In genomic region chr3:51995346-51996156, GRCh38 we compare ENCODE assay signal across 8 cellular contexts. TPM values are rescaled to one million over a fixed set of nuclear protein-coding genes. Genes with fewer than 3 reads are reported as not detected.
A peak's percentile ranks its signal among the peaks of the same experiment; 100 is the strongest.
DNase-seq lines count a peak whose midpoint lies in the region; ATAC-seq and TF ChIP-seq lines count a peak whose summit lies in the region.

Gene RPL29 (minus strand): TSS chr3:51995895. CDS start chr3:51995461, 434 bp downstream.

- H4K20me1 ChIP-seq in BLaER1: peaks cover 44% of the 10 kb centered on the region

- H3K36me3 ChIP-seq in BLaER1: peaks cover 42% of the 10 kb centered on the region

- TF ChIP-seq CTCF in coronary artery (IDR thresholded peaks at IDR 0.05): no peak

- DNase-seq in GM19240 (ENCODE audit: insufficient read length, low spot score) (peak; percentile 96), NCI-H69 (lab: John Stamatoyannopoulos, UW) (peak; percentile 92), coronary artery (ENCODE audit: low spot score) (peak; percentile 96), left lobe of liver (ENCODE audit: low spot score) (peak; percentile 92)
- peak; percentile 98 for DNase-seq in activated CD4-positive, alpha-beta T cell treated with anti-CD3 and anti-CD28 coated beads, Interleukin-2, amount 10 ng/mL, durations not matched to agents 24 days and 14 days
- DNase-seq in stimulated activated CD4-positive, alpha-beta T cell treated with anti-CD3 and anti-CD28 coated beads, Interleukin-2, amount 100 ng/mL, for 24 hours: peak; percentile 91 to 92

- peak within 1 kb of the TSS; percentile 98 for H3K9ac ChIP-seq in BLaER1

- H3K27ac ChIP-seq in BLaER1: peak within 1 kb of the TSS; percentile 97
- peak within 1 kb of the TSS; percentile 80 to 84 for H3K27ac ChIP-seq in coronary artery

- H3K4me1 Mint-ChIP-seq in activated CD4-positive, alpha-beta T cell treated with anti-CD3 and anti-CD28 coated beads, Interleukin-2, amount 10 ng/mL, durations not matched to agents 24 days and 14 days: peaks cover 20% of the 10 kb centered on the region

- intact Hi-C loops in activated CD4-positive, alpha-beta T cell treated with anti-CD3 and anti-CD28 coated beads, Interleukin-2, amount 10 ng/mL, durations not matched to agents 24 days and 14 days (cut with micrococcal nuclease): loop anchor here (1.0 to 5.0 kb wide), 5 partner anchors 12 to 202 kb away; partner anchors contain the start of genes ABHD14A, ABHD14B, ACY1 and ALAS1

- no peaks in the 10 kb centered on the region for H3K9me3 Mint-ChIP-seq in activated CD4-positive, alpha-beta T cell treated with anti-CD3 and anti-CD28 coated beads, Interleukin-2, amount 10 ng/mL, durations not matched to agents 24 days and 14 days

- H3K4me3 ChIP-seq in BLaER1: peak within 1 kb of the TSS; percentile 83
- H3K4me3 ChIP-seq in coronary artery: peak within 1 kb of the TSS; percentile 83

- peaks cover 52% of the 10 kb centered on the region for H3K4me1 ChIP-seq in BLaER1

- H3K4me3 Mint-ChIP-seq in activated CD4-positive, alpha-beta T cell treated with anti-CD3 and anti-CD28 coated beads, Interleukin-2, amount 10 ng/mL, durations not matched to agents 24 days and 14 days: peak within 1 kb of the TSS; percentile 90

- H3K4me2 ChIP-seq in BLaER1: peak within 1 kb of the TSS; percentile 97

- H3K36me3 Mint-ChIP-seq in activated CD4-positive, alpha-beta T cell treated with anti-CD3 and anti-CD28 coated beads, Interleukin-2, amount 10 ng/mL, durations not matched to agents 24 days and 14 days (ENCODE audit: low read depth): peaks cover 47% of the 10 kb centered on the region

- H3K9me3 ChIP-seq in BLaER1: no peaks in the 10 kb centered on the region

- no peaks in the 10 kb centered on the region for H3K27me3 ChIP-seq in BLaER1

- H3K27me3 Mint-ChIP-seq in activated CD4-positive, alpha-beta T cell treated with anti-CD3 and anti-CD28 coated beads, Interleukin-2, amount 10 ng/mL, durations not matched to agents 24 days and 14 days: peaks cover 16% of the 10 kb centered on the region

- ATAC-seq in HG03460 (IDR thresholded peaks at IDR 0.05; ENCODE audit: unreplicated experiment) (peak; percentile 78), left lobe of liver (peak; percentile 97)

- H3K27ac Mint-ChIP-seq in activated CD4-positive, alpha-beta T cell treated with anti-CD3 and anti-CD28 coated beads, Interleukin-2, amount 10 ng/mL, durations not matched to agents 24 days and 14 days: peak within 1 kb of the TSS; percentile 97

RNA-seq across cellular contexts. Expression of gene RPL29, which starts in this region (rescaled TPM):
- 1,714 and 1,721 TPM in 2 replicates for total RNA-seq in activated CD4-positive, alpha-beta T cell treated with anti-CD3 and anti-CD28 coated beads, Interleukin-2, amount 10 ng/mL, durations not matched to agents 24 days and 14 days
- total RNA-seq in left lobe of liver: 392 TPM

Comparison
In these comparisons a context has a peak if more than half of its experiments do, and no peak if none do; other contexts are left out.
1. Peak in every context shown above with its lines: DNase-seq, ATAC-seq, H3K4me3 ChIP-seq and H3K27ac ChIP-seq.